In the genomic region with DNA sequence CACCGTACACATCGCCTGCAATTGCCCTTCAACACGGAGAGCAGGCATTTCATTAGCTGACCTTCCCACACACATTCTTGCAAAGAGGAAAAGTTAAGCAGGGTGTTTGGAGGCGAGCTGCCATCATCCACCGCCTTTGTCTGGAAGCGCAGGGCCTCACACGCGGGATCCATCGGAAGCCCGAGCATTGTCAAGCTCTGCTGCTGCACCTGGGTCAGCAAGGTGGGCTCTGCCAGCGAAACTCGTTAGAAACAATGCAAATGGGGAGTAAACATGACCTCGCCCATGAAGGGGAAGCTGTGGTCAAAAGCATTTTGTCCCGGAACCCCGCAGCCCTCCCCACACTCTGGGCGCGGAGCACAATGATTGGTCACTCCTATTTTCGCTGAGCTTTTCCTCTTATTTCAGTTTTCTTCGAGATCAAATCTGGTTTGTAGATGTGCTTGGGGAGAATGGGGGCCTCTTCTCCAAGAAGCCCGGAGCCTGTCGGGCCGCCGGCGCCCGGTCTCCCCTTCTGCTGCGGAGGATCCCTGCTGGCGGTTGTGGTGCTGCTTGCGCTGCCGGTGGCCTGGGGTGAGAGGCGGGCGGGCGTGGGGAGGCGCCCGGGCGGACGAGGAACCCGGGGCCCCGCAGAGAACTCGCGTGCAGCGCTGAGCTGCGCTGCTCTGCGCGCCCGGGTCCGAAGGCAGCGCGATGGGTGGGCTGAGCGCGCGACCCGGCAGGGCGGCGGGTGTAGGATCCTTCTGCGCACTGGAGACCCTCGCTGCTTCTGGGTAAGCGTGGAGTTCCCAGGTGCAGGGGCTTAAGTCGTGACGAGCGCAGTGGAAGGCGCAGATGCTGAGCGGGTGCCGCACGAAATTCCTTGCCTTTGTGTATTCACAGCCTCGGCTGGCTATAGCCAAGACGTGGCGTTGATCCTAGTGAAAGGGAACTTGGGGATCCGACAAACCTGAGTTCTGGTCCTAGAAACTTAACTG, we compare ENCODE assay signal across 8 cellular contexts. TPM values are rescaled to one million over a fixed set of nuclear protein-coding genes. Genes with fewer than 3 reads are reported as not detected.
A peak's percentile ranks its signal among the peaks of the same experiment; 100 is the strongest.
DNase-seq lines count a peak whose midpoint lies in the region; ATAC-seq and TF ChIP-seq lines count a peak whose summit lies in the region.

CR1 (plus strand) TSS at position 342 of the 977 bp plus-strand sequence; CDS start at position 453, 111 bp downstream.

- no peaks in the 10 kb centered on the region for H3K4me1 ChIP-seq in ectodermal cell (ENCODE audit: control insufficient read depth, insufficient read depth, low read length)
- peaks cover 0 to 12% of the 10 kb centered on the region in 2 donors for H3K4me1 ChIP-seq in muscle layer of duodenum (ENCODE audit: control insufficient read depth in 1 of 2, insufficient read depth in 2 of 2, low read length in 2 of 2)
- H3K4me1 ChIP-seq in suprapubic skin, result peaks cover 11% of the 10 kb centered on the region

- TF ChIP-seq CTCF in activated B cell treated with CpG ODN at 0.5 μM for 24 hours (IDR thresholded peaks at IDR 0.05), result no peak
- no peak for TF ChIP-seq CTCF in suprapubic skin (IDR thresholded peaks at IDR 0.05)

- intact Hi-C loops in activated B cell treated with CpG ODN at 0.5 μM for 24 hours (cut with micrococcal nuclease), result loop anchor here (1.0 kb wide), 1 partner anchor 175 kb away; the partner anchor contains the start of gene CD55

- no peak within 1 kb of the TSS for H3K27ac ChIP-seq in ectodermal cell (ENCODE audit: insufficient read depth, low read depth, low read length, poor library complexity, severe bottlenecking)
- H3K27ac ChIP-seq in muscle layer of duodenum (ENCODE audit: low read length), result no peak within 1 kb of the TSS
- H3K27ac ChIP-seq in suprapubic skin, result no peak within 1 kb of the TSS

- H3K4me3 Mint-ChIP-seq in activated B cell treated with CpG ODN at 0.5 μM for 24 hours, result peak within 1 kb of the TSS; percentile 95

- H3K4me1 Mint-ChIP-seq in activated B cell treated with CpG ODN at 0.5 μM for 24 hours, result peaks cover 38% of the 10 kb centered on the region

- no peak for TF ChIP-seq EP300 in suprapubic skin (IDR thresholded peaks at IDR 0.05)

- H3K4me3 ChIP-seq in ectodermal cell (ENCODE audit: insufficient read depth, low read depth, low read length) (peak within 1 kb of the TSS; percentile 53), muscle layer of duodenum (ENCODE audit: low read depth in 1 of 2, low read length in 2 of 2) (peak within 1 kb of the TSS; percentile 46 to 61), suprapubic skin (peak within 1 kb of the TSS; percentile 35)

- no peaks in the 10 kb centered on the region for H3K9me3 Mint-ChIP-seq in activated B cell treated with CpG ODN at 0.5 μM for 24 hours

- POLR2A ChIA-PET in activated B cell treated with CpG ODN at 0.5 μM for 24 hours (lab: Charles Lee), result interaction anchor here (0.7 to 3.9 kb wide), 16 partner anchors 32 to 443 kb away, joined by 3 to 53 read pairs (median 4); partner anchors contain the start of genes C4BPB, CD55, CR2 and PFKFB2

- no peak for TF ChIP-seq POLR2A in suprapubic skin (IDR thresholded peaks at IDR 0.05)

- peaks cover 9% of the 10 kb centered on the region for H3K36me3 Mint-ChIP-seq in activated B cell treated with CpG ODN at 0.5 μM for 24 hours (ENCODE audit: low read depth)

- H3K27ac Mint-ChIP-seq in activated B cell treated with CpG ODN at 0.5 μM for 24 hours, result peak within 1 kb of the TSS; percentile 87

- WGBS in ectodermal cell, 2 experiments, result 2 to 3% methylated on average over 68 of the region's 68 CpGs
- 12% methylated on average over 35 of the region's 68 CpGs for WGBS in suprapubic skin

- H3K36me3 ChIP-seq in ectodermal cell (ENCODE audit: control insufficient read depth, insufficient read depth, low read length) (no peaks in the 10 kb centered on the region), muscle layer of duodenum (ENCODE audit: control insufficient read depth in 1 of 2, insufficient read depth in 2 of 2, low read length in 2 of 2) (no peaks in the 10 kb centered on the region), suprapubic skin (no peaks in the 10 kb centered on the region)

- H3K9me3 ChIP-seq in ectodermal cell (ENCODE audit: control insufficient read depth, low read length), result no peaks in the 10 kb centered on the region
- H3K9me3 ChIP-seq in muscle layer of duodenum (ENCODE audit: control insufficient read depth in 1 of 2, low read length in 2 of 2), result no peaks in the 10 kb centered on the region
- H3K9me3 ChIP-seq in suprapubic skin, result no peaks in the 10 kb centered on the region

- peaks cover 54% of the 10 kb centered on the region for H3K27me3 ChIP-seq in ectodermal cell (ENCODE audit: control insufficient read depth, insufficient read depth, low read length, poor library complexity, severe bottlenecking)
- peaks cover 8% of the 10 kb centered on the region for H3K27me3 ChIP-seq in muscle layer of duodenum (ENCODE audit: low read depth, low read length)
- peaks cover 55% of the 10 kb centered on the region for H3K27me3 ChIP-seq in suprapubic skin

- DNase-seq in NCI-H146 (lab: John Stamatoyannopoulos, UW) (peak; percentile 1), NCI-H146 treated with DMSO at 0.1 percent for 48 hours (lab: John Stamatoyannopoulos, UW; ENCODE audit: unreplicated experiment) (no peak), activated B cell treated with CpG ODN at 0.5 μM for 24 hours (peak; percentile 60), suprapubic skin (ENCODE audit: low spot score in 2 of 2) (peak in 1 of 2 donors; percentile 62), NCI-H2227 treated with DMSO at 0.1 percent for 48 hours (lab: John Stamatoyannopoulos, UW) (no peak)

- CTCF ChIA-PET in activated B cell treated with CpG ODN at 0.5 μM for 24 hours (lab: Charles Lee), result interaction anchor here (0.8 to 8.7 kb wide), 5 partner anchors 42 to 446 kb away, joined by 3 to 174 read pairs (median 5); partner anchors contain the start of gene CR2

- H3K27me3 Mint-ChIP-seq in activated B cell treated with CpG ODN at 0.5 μM for 24 hours, result no peaks in the 10 kb centered on the region

- ATAC-seq in HG03196 (IDR thresholded peaks at IDR 0.05; ENCODE audit: unreplicated experiment) (peak; percentile 54), activated B cell treated with CpG ODN at 0.5 μM for 24 hours (ENCODE audit: low read depth) (peak; percentile 72)

RNA-seq across cellular contexts. Expression of gene CR1, which starts in this region (rescaled TPM):
- 11.4 and 13.9 TPM in 2 replicates for total RNA-seq in activated B cell treated with CpG ODN at 0.5 μM for 24 hours
- not detected for polyA plus RNA-seq in ectodermal cell (2013, experiment 1 of 4)
- polyA plus RNA-seq in ectodermal cell (2013, experiment 2 of 4), result 0.11 TPM
- 0.11 TPM for polyA plus RNA-seq in ectodermal cell (2013, experiment 3 of 4)
- 0.04 TPM for polyA plus RNA-seq in ectodermal cell (2013, experiment 4 of 4)
- total RNA-seq in suprapubic skin, result 1 to 10 TPM in 1 of 4 donors, under 1 TPM in 3; 0.56 to 1.0 (median 0.66) TPM

Comparison
In these comparisons a context has a peak if more than half of its experiments do, and no peak if none do; other contexts are left out.
1. DNase-seq: peak in NCI-H146 (single experiment) and activated B cell treated with CpG ODN at 0.5 μM for 24 hours (single experiment); none in NCI-H146 treated with DMSO at 0.1 percent for 48 hours (single experiment) and NCI-H2227 treated with DMSO at 0.1 percent for 48 hours (single experiment).
2. Peak in every context shown above with its lines, with median percentiles within 50 percentile points of each other: H3K4me3 ChIP-seq.